ENCODE assay signal across 20 cellular contexts in the genomic region with DNA sequence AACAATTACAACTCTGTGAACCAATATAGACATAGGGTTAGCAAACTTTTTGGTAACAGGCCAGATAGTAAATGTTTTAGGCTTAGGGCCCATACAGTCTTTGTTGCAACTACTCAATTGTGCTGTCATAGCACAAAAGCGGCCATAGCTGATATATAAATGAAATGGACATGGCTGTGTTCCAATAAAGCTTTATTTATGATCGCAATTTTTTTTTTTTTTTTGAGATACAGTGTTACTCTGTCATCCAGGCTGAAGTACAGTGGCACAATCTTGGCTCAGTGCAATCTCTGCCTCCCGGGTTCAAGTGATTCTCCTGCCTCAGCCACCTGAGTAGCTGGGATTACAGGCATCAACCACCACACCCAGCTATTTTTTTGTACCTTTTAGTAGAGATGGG.
"Had no signal": no experiment of that assay in that cellular context is flagged by ENCODE, and none has a peak within 500 bp of the region (broad histone marks: within the 10 kb centered on the region; RNA-seq: fewer than 3 reads in every experiment).

No MANE protein-coding gene starts in this region.

- H3K27ac ChIP-seq: colonic mucosa, esophagus squamous epithelium, foreskin keratinocyte, hepatocyte, parathyroid adenoma, prostate gland, right lobe of liver, tibial artery had no signal

- H3K27me3 ChIP-seq: colonic mucosa, esophagus squamous epithelium, foreskin keratinocyte, hepatocyte, right lobe of liver, tibial artery had no signal

- H3K9ac ChIP-seq: parathyroid adenoma had no signal

- ATAC-seq: foreskin keratinocyte; left cardiac atrium; left ventricle myocardium superior; right lobe of liver; stimulated activated effector memory CD8-positive, alpha-beta T cell treated with anti-CD3 and anti-CD28 coated beads, Interleukin-12 subunit alpha, Interleukin-12 subunit beta, amount 100 ng/mL, for 72 hours; stimulated activated naive CD8-positive, alpha-beta T cell treated with anti-CD3 and anti-CD28 coated beads, Interleukin-15, Interleukin-2, amounts not matched to agents 100 U/mL and 50 U/mL, for 24 hours had no signal

- H3K9me3 ChIP-seq: colonic mucosa, esophagus squamous epithelium, prostate gland, right lobe of liver, tibial artery had no signal

- DNase-seq: colonic mucosa; dermis blood vessel endothelial cell; esophagus squamous epithelium; foreskin keratinocyte; head of caudate nucleus; kidney; left cardiac atrium; left ventricle myocardium superior; mesenchymal stem cell; naive B cell; right lobe of liver; stimulated activated CD4-positive, alpha-beta T cell treated with anti-CD3 and anti-CD28 coated beads, Interleukin-4, amount 100 ng/mL, for 1 hour; stimulated activated CD8-positive, alpha-beta memory T cell treated with anti-CD3 and anti-CD28 coated beads, Interleukin-4, amount 100 ng/mL, for 48 hours; stimulated activated naive CD8-positive, alpha-beta T cell treated with anti-CD3 and anti-CD28 coated beads, Interleukin-15, Interleukin-2, amounts not matched to agents 100 U/mL and 50 U/mL, for 24 hours had no signal

- H3K36me3 ChIP-seq: colonic mucosa, esophagus squamous epithelium, prostate gland, right lobe of liver, tibial artery had no signal

- H2AFZ ChIP-seq: hepatocyte, parathyroid adenoma had no signal

- H3K4me2 ChIP-seq: hepatocyte had no signal

- H3K4me1 ChIP-seq: colonic mucosa, foreskin keratinocyte, parathyroid adenoma, prostate gland, right lobe of liver had no signal

- H3K4me3 ChIP-seq: colonic mucosa, esophagus squamous epithelium, hepatocyte, lung, prostate gland, right lobe of liver, tibial artery had no signal
